ENCODE assay signal across 9 cellular contexts in the genomic region with DNA sequence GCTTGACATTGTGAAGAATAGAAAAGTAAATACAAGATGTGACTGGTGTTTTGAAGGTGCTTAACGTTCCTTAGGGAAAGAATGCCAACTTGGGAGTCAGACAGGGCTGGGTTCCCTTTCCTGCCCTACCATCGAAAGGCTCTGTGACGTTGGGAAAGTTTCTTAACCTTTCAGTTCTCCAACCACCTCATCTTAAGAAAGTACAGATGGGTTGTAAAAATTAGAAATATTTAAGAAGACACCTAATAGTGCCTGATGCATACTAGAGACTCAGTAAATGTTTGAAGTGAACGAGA. TPM values are rescaled to one million over a fixed set of nuclear protein-coding genes. Genes with fewer than 3 reads are reported as not detected.
A peak's percentile ranks its signal among the peaks of the same experiment; 100 is the strongest.
DNase-seq lines count a peak whose midpoint lies in the region; ATAC-seq and TF ChIP-seq lines count a peak whose summit lies in the region.
"Had no signal": no experiment of that assay in that cellular context is flagged by ENCODE, and none has a peak within 500 bp of the region (broad histone marks: within the 10 kb centered on the region; RNA-seq: fewer than 3 reads in every experiment).

No MANE protein-coding gene starts in this region.

- ATAC-seq in left cardiac atrium (no peak), HG03565 (IDR thresholded peaks at IDR 0.05; ENCODE audit: unreplicated experiment) (no peak)

- peaks cover 6% of the 10 kb centered on the region for H3K36me3 Mint-ChIP-seq in mesothelial cell of epicardium

- H3K27me3 Mint-ChIP-seq in mesothelial cell of epicardium (ENCODE audit: low read depth) = no peaks in the 10 kb centered on the region

- intact Hi-C loops in left ventricle myocardium inferior (cut with micrococcal nuclease) = no loop called here
- intact Hi-C loops in left cardiac atrium (cut with DNase I) = no loop called here
- intact Hi-C loops in uterus (cut with DNase I; ENCODE audit: low total_unique reads) = no loop called here

- in situ Hi-C loops in brain microvascular endothelial cell (cut with HindIII; ENCODE audit: low pct_ligation_motif_present, low sequenced_read_pairs) = no loop called here

- peak in 1 of 2 donors; percentile 10 for TF ChIP-seq POLR2A in uterus (IDR thresholded peaks at IDR 0.05)

- H3K9me3 ChIP-seq in left ventricle myocardium inferior (replicated peaks) (no peaks in the 10 kb centered on the region), uterus (no peaks in the 10 kb centered on the region)

- H3K27ac ChIP-seq in left ventricle myocardium inferior (replicated peaks) (peak overlapping the region; percentile 91), brain microvascular endothelial cell (peak overlapping the region; percentile 88), uterus (peak overlapping the region; percentile 94 to 95)

- no peaks in the 10 kb centered on the region for H3K9me3 Mint-ChIP-seq in mesothelial cell of epicardium

- H3K4me1 ChIP-seq in left ventricle myocardium inferior = peaks cover 64% of the 10 kb centered on the region
- no peaks in the 10 kb centered on the region for H3K4me1 ChIP-seq in uterus

- H3K27me3 ChIP-seq in left ventricle myocardium inferior (ENCODE audit: low read depth) (no peaks in the 10 kb centered on the region), brain microvascular endothelial cell (replicated peaks) (no peaks in the 10 kb centered on the region), uterus (no peaks in the 10 kb centered on the region)

- no peak for TF ChIP-seq CTCF in left ventricle myocardium inferior (IDR thresholded peaks at IDR 0.05; ENCODE audit: borderline replicate concordance)
- TF ChIP-seq CTCF in brain microvascular endothelial cell (IDR thresholded peaks at IDR 0.05; ENCODE audit: low read depth, low read length, missing control alignments) = no peak
- no peak for TF ChIP-seq CTCF in mesothelial cell of epicardium (IDR thresholded peaks at IDR 0.05; ENCODE audit: unreplicated experiment)
- TF ChIP-seq CTCF in uterus (IDR thresholded peaks at IDR 0.05) = no peak

- no peak for DNase-seq in left ventricle myocardium inferior
- no peak for DNase-seq in left cardiac atrium
- no peak for DNase-seq in brain microvascular endothelial cell
- no peak for DNase-seq in mesothelial cell of epicardium (ENCODE audit: low spot score in 2 of 2, unreplicated experiment in 2 of 2)
- no peak for DNase-seq in uterus
- DNase-seq in SIG-M5 treated with dmso at 0.1 percent for 504 hours (lab: John Stamatoyannopoulos, UW; ENCODE audit: unreplicated experiment) = no peak
- no peak for DNase-seq in stimulated activated CD4-positive, alpha-beta T cell treated with anti-CD3 and anti-CD28 coated beads, Interleukin-2, amount 100 ng/mL, for 24 hours
- DNase-seq: NCI-H748 treated with DMSO at 0.1 percent for 48 hours had no signal

- peak overlapping the region; percentile 93 for H3K27ac Mint-ChIP-seq in mesothelial cell of epicardium

- H3K4me1 Mint-ChIP-seq in mesothelial cell of epicardium = peaks cover 32% of the 10 kb centered on the region

- H3K36me3 ChIP-seq in left ventricle myocardium inferior = peaks cover 12% of the 10 kb centered on the region
- H3K36me3 ChIP-seq in brain microvascular endothelial cell (replicated peaks) = no peaks in the 10 kb centered on the region
- H3K36me3 ChIP-seq in uterus = no peaks in the 10 kb centered on the region

- peak overlapping the region; percentile 89 for H3K4me3 Mint-ChIP-seq in mesothelial cell of epicardium

- H3K4me3 ChIP-seq in left ventricle myocardium inferior (peak overlapping the region; percentile 93), brain microvascular endothelial cell (ENCODE audit: low read depth, low read length) (peak overlapping the region; percentile 92), uterus (peak overlapping the region; percentile 75 to 91)

RNA-seq across cellular contexts. Expression of a gene that starts 1.1 kb away (rescaled TPM):
- 28.9 TPM for total RNA-seq in left ventricle myocardium inferior
- total RNA-seq in left cardiac atrium = 10 to 100 TPM; 25.1 to 33.5 TPM
- 71.6 to 74.3 TPM (median 73.1 TPM) in 3 replicates for total RNA-seq in mesothelial cell of epicardium
- 10 to 100 TPM; 16.2 to 71.5 (median 56.1) TPM for total RNA-seq in uterus

RNA-seq across cellular contexts. Expression of a gene that starts 6.1 kb away (rescaled TPM):
- total RNA-seq in left ventricle myocardium inferior = 18.7 TPM
- total RNA-seq in left cardiac atrium = 10 to 100 TPM; 22.7 to 33.2 TPM
- 58.4 to 59.6 TPM (median 59.6 TPM) in 3 replicates for total RNA-seq in mesothelial cell of epicardium
- total RNA-seq in uterus = 10 to 100 TPM; 24.4 to 57.9 (median 40.2) TPM

RNA-seq across cellular contexts. Expression of a gene that starts 25.1 kb away (rescaled TPM):
- 66.6 TPM for total RNA-seq in left ventricle myocardium inferior
- 10 to 100 TPM; 56.0 to 67.2 TPM for total RNA-seq in left cardiac atrium
- total RNA-seq in mesothelial cell of epicardium = 59.7 to 68.1 TPM (median 61.4 TPM) in 3 replicates
- 10 to 100 TPM; 17.6 to 62.5 (median 48.4) TPM for total RNA-seq in uterus

RNA-seq across cellular contexts. Expression of a gene that starts 49.0 kb away (rescaled TPM):
- total RNA-seq in left ventricle myocardium inferior (116 TPM), left cardiac atrium (100 to 1,000 TPM; 109 to 133 TPM), mesothelial cell of epicardium (59.8 to 63.0 TPM (median 61.2 TPM) in 3 replicates), uterus (100 to 1,000 TPM; 118 to 285 (median 175) TPM)

RNA-seq across cellular contexts. Expression of a gene that starts 50.4 kb away (rescaled TPM):
- total RNA-seq in left ventricle myocardium inferior = 44.4 TPM
- 10 to 100 TPM; 36.0 to 39.1 TPM for total RNA-seq in left cardiac atrium
- 38.5 to 40.4 TPM (median 40.0 TPM) in 3 replicates for total RNA-seq in mesothelial cell of epicardium
- 10 to 100 TPM; 10.5 to 42.8 (median 28.6) TPM for total RNA-seq in uterus
